Comparison of ENCODE assay signal across 28 cellular contexts in genomic region chr10:105351187-105351586, GRCh38.
"Had no signal": no experiment of that assay in that cellular context is flagged by ENCODE, and none has a peak within 500 bp of the region (broad histone marks: within the 10 kb centered on the region; RNA-seq: fewer than 3 reads in every experiment).

No MANE protein-coding gene starts in this region.

- H3K27ac Mint-ChIP-seq: natural killer cell; nephron; neural progenitor cell; progenitor cell of endocrine pancreas; stimulated activated effector memory CD8-positive, alpha-beta T cell treated with anti-CD3 and anti-CD28 coated beads, Interleukin-12 subunit alpha, Interleukin-12 subunit beta, amount 100 ng/mL, for 72 hours; stimulated activated naive B cell treated with anti-CD40 and anti-IgM and Interleukin-4, amounts not matched to agents 10 μg/mL and 1 μg/mL and 100 μg/mL, for 72 hours; stimulated activated naive CD8-positive, alpha-beta T cell treated with anti-CD3 and anti-CD28 coated beads, Interleukin-15, Interleukin-2, amounts not matched to agents 100 ng/mL and 50 ng/mL, for 24 hours had no signal

- H3K4me1 Mint-ChIP-seq: natural killer cell; nephron; stimulated activated effector memory CD8-positive, alpha-beta T cell treated with anti-CD3 and anti-CD28 coated beads, Interleukin-12 subunit alpha, Interleukin-12 subunit beta, amount 100 ng/mL, for 72 hours; stimulated activated naive B cell treated with anti-CD40 and anti-IgM and Interleukin-4, amounts not matched to agents 10 μg/mL and 1 μg/mL and 100 μg/mL, for 72 hours had no signal

- H3K27me3 Mint-ChIP-seq: stimulated activated naive B cell treated with anti-CD40 and anti-IgM and Interleukin-4, amounts not matched to agents 10 μg/mL and 1 μg/mL and 100 μg/mL, for 72 hours; stimulated activated naive CD8-positive, alpha-beta T cell treated with anti-CD3 and anti-CD28 coated beads, Interleukin-15, Interleukin-2, amounts not matched to agents 100 ng/mL and 50 ng/mL, for 24 hours had no signal

- H3K36me3 Mint-ChIP-seq: natural killer cell; neural progenitor cell; stimulated activated effector memory CD8-positive, alpha-beta T cell treated with anti-CD3 and anti-CD28 coated beads, Interleukin-12 subunit alpha, Interleukin-12 subunit beta, amount 100 ng/mL, for 72 hours; stimulated activated naive B cell treated with anti-CD40 and anti-IgM and Interleukin-4, amounts not matched to agents 10 μg/mL and 1 μg/mL and 100 μg/mL, for 72 hours had no signal

- ATAC-seq: natural killer cell; psoas muscle; right lobe of liver; stimulated activated effector memory CD8-positive, alpha-beta T cell treated with anti-CD3 and anti-CD28 coated beads, Interleukin-12 subunit alpha, Interleukin-12 subunit beta, amount 100 ng/mL, for 72 hours; stimulated activated naive B cell treated with anti-CD40 and anti-IgM and Interleukin-4, amounts not matched to agents 10 μg/mL and 1 μg/mL and 100 μg/mL, for 72 hours had no signal

- H3K27ac ChIP-seq: neural progenitor cell, ovary, parathyroid adenoma, psoas muscle, right atrium auricular region, right lobe of liver, sigmoid colon, stomach, thoracic aorta, thyroid gland, tibial nerve, upper lobe of left lung, vagina had no signal

- H3K4me3 Mint-ChIP-seq: natural killer cell; nephron; neural progenitor cell; stimulated activated effector memory CD8-positive, alpha-beta T cell treated with anti-CD3 and anti-CD28 coated beads, Interleukin-12 subunit alpha, Interleukin-12 subunit beta, amount 100 ng/mL, for 72 hours; stimulated activated naive B cell treated with anti-CD40 and anti-IgM and Interleukin-4, amounts not matched to agents 10 μg/mL and 1 μg/mL and 100 μg/mL, for 72 hours; stimulated activated naive CD8-positive, alpha-beta T cell treated with anti-CD3 and anti-CD28 coated beads, Interleukin-15, Interleukin-2, amounts not matched to agents 100 ng/mL and 50 ng/mL, for 24 hours had no signal

- H3K79me2 ChIP-seq: parathyroid adenoma had no signal

- H3K4me2 ChIP-seq: neural progenitor cell had no signal

- H3K27me3 ChIP-seq: neural progenitor cell, ovary, right atrium auricular region, right lobe of liver, sigmoid colon, stomach, thyroid gland, tibial nerve, upper lobe of left lung, vagina had no signal

- H3K4me3 ChIP-seq: neural progenitor cell, ovary, psoas muscle, right atrium auricular region, right lobe of liver, sigmoid colon, stomach, thoracic aorta, thyroid gland, tibial nerve, upper lobe of left lung, vagina had no signal

- H3K4me1 ChIP-seq: neural progenitor cell, parathyroid adenoma, psoas muscle, right atrium auricular region, right lobe of liver, sigmoid colon, stomach, thyroid gland, tibial nerve, upper lobe of left lung, vagina had no signal

- DNase-seq: natural killer cell; occipital lobe; ovary; posterior cingulate gyrus; psoas muscle; right lobe of liver; sigmoid colon; small intestine; stimulated activated CD4-positive, alpha-beta T cell treated with anti-CD3 and anti-CD28 coated beads, Interleukin-15, amount 100 ng/mL, for 24 hours; stimulated activated CD4-positive, alpha-beta T cell treated with anti-CD3 and anti-CD28 coated beads, Interleukin-2, amount 100 ng/mL, for 24 hours; stimulated activated CD4-positive, alpha-beta T cell treated with anti-CD3 and anti-CD28 coated beads, Interleukin-2, amount 100 ng/mL, for 48 hours; stimulated activated CD4-positive, alpha-beta T cell treated with anti-CD3 and anti-CD28 coated beads, Interleukin-4, amount 100 ng/mL, for 24 hours; stimulated activated naive B cell treated with anti-CD40 and anti-IgM and Interleukin-4, amounts not matched to agents 10 μg/mL and 1 μg/mL and 100 μg/mL, for 72 hours; stimulated activated naive CD4-positive, alpha-beta T cell treated with Interleukin-2 at 50 U/mL for 16 hours; stomach; thyroid gland; trophoblast cell; upper lobe of left lung had no signal

- H3K36me3 ChIP-seq: neural progenitor cell, ovary, right atrium auricular region, right lobe of liver, sigmoid colon, stomach, thoracic aorta, thyroid gland, tibial nerve, upper lobe of left lung, vagina had no signal

- H2AFZ ChIP-seq: neural progenitor cell, parathyroid adenoma had no signal

- H3K9me3 Mint-ChIP-seq: nephron, neural progenitor cell had no signal
